Comparison of ENCODE assay signal across 19 cellular contexts in genomic region chr15:75517233-75517632, GRCh38.
"Had no signal": no experiment of that assay in that cellular context is flagged by ENCODE, and none has a peak within 500 bp of the region (broad histone marks: within the 10 kb centered on the region; RNA-seq: fewer than 3 reads in every experiment).

No MANE protein-coding gene starts in this region.

- H3K9me3 ChIP-seq: ascending aorta, right atrium auricular region, transverse colon, vagina had no signal

- H3K9me3 Mint-ChIP-seq: activated B cell treated with CpG ODN at 0.5 μM for 24 hours; activated naive CD8-positive, alpha-beta T cell treated with anti-CD3 and anti-CD28 coated beads, Interleukin-2, amount 50 U/mL, for 24 hours; activated T-helper 1 cell treated with anti-CD3 and anti-CD28 coated beads, Interleukin-12 subunit alpha, Interleukin-12 subunit beta, Interleukin-2, Interleukin-4 antibody, amounts not matched to agents 30 ng/mL and 10 ng/mL and 1 ng/mL, durations not matched to agents 14 hours and 24 hours and 36 hours; memory B cell; natural killer cell had no signal

- H3K4me1 ChIP-seq: ascending aorta, right atrium auricular region, vagina had no signal

- H3K27ac ChIP-seq: right atrium auricular region, skin epidermis, vagina had no signal

- DNase-seq: activated B cell treated with CpG ODN at 0.5 μM for 24 hours; activated CD4-positive, alpha-beta T cell treated with anti-CD3 and anti-CD28 coated beads for 48 hours; activated CD8-positive, alpha-beta memory T cell treated with anti-CD3 and anti-CD28 coated beads, Interleukin-2, amount 50 U/mL, for 48 hours; activated naive CD4-positive, alpha-beta T cell; activated naive CD8-positive, alpha-beta T cell treated with anti-CD3 and anti-CD28 coated beads, Interleukin-2, amount 50 U/mL, for 24 hours; hypothalamus; left ventricle myocardium superior; natural killer cell; stimulated activated CD4-positive, alpha-beta T cell treated with anti-CD3 and anti-CD28 coated beads, Interleukin-4, amount 100 ng/mL, for 24 hours; stimulated activated naive CD4-positive, alpha-beta T cell; T-helper 2 cell had no signal

- H3K4me1 Mint-ChIP-seq: activated B cell treated with CpG ODN at 0.5 μM for 24 hours; activated naive CD8-positive, alpha-beta T cell treated with anti-CD3 and anti-CD28 coated beads, Interleukin-2, amount 50 U/mL, for 24 hours; memory B cell; natural killer cell had no signal

- H3K4me3 Mint-ChIP-seq: activated B cell treated with CpG ODN at 0.5 μM for 24 hours; activated naive CD8-positive, alpha-beta T cell treated with anti-CD3 and anti-CD28 coated beads, Interleukin-2, amount 50 U/mL, for 24 hours; activated T-helper 1 cell treated with anti-CD3 and anti-CD28 coated beads, Interleukin-12 subunit alpha, Interleukin-12 subunit beta, Interleukin-2, Interleukin-4 antibody, amounts not matched to agents 30 ng/mL and 10 ng/mL and 1 ng/mL, durations not matched to agents 14 hours and 24 hours and 36 hours; memory B cell; natural killer cell had no signal

- H3K27ac Mint-ChIP-seq: activated B cell treated with CpG ODN at 0.5 μM for 24 hours; activated naive CD8-positive, alpha-beta T cell treated with anti-CD3 and anti-CD28 coated beads, Interleukin-2, amount 50 U/mL, for 24 hours; activated T-helper 1 cell treated with anti-CD3 and anti-CD28 coated beads, Interleukin-12 subunit alpha, Interleukin-12 subunit beta, Interleukin-2, Interleukin-4 antibody, amounts not matched to agents 30 ng/mL and 10 ng/mL and 1 ng/mL, durations not matched to agents 14 hours and 24 hours and 36 hours; memory B cell; natural killer cell; progenitor cell of endocrine pancreas had no signal

- H3K27me3 ChIP-seq: ascending aorta, right atrium auricular region, transverse colon, vagina had no signal

- H3K4me3 ChIP-seq: ascending aorta, right atrium auricular region, skin epidermis, transverse colon, vagina had no signal

- H3K27me3 Mint-ChIP-seq: activated B cell treated with CpG ODN at 0.5 μM for 24 hours; activated naive CD8-positive, alpha-beta T cell treated with anti-CD3 and anti-CD28 coated beads, Interleukin-2, amount 50 U/mL, for 24 hours; memory B cell; progenitor cell of endocrine pancreas had no signal

- ATAC-seq: activated naive CD8-positive, alpha-beta T cell treated with anti-CD3 and anti-CD28 coated beads, Interleukin-2, amount 50 U/mL, for 24 hours; left ventricle myocardium superior; natural killer cell had no signal
